In the genomic region with DNA sequence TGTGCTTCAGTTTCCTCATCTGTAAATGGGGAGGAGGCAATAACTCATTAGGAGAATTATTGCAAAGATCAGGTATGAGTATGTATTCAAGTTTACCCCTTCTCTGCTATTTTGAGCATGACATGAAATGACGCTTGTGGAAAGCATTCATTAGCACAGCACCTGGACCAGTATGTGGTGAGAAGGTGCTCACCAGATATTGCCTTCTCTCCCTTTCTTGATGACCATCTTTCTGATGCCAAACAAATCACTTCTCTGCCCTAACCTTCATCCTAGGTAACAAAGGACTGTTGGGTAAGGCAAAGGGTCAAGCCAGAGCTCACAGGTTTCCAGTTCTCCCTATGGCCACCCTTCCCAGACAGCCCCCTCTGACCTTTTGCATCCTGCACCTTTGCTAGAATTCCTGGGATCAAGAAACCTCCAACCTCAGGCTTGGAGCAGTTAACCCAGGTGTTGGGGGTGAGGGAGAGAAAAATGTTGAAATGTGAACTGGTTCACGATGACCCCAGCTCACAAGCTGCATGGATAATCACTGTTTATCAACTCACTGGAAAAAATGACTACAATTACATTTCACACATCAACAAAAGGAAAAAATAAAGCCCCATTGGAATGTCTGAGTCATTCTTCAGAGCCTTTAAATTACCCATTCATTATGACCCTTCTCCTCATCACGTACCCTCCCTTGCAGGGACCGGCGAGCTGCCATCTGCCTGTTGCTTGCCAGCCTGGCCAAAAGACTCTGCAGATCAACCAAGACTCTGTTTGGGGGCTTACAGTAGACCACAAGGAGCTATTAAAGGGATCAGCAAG, we compare ENCODE assay signal across 2 cellular contexts.
TF ChIP-seq lines count a peak whose summit lies in the region.

No MANE protein-coding gene starts in this region.

TF ChIP-seq in Ishikawa, 13 proteins besides CTCF, POLR2A, EP300 and RAD21:
- TF ChIP-seq YY1 (IDR thresholded peaks at IDR 0.05; ENCODE audit: low read depth) (no peak), TCF12 (IDR thresholded peaks at IDR 0.05; ENCODE audit: low read depth) (peak; percentile 95), NFIC (IDR thresholded peaks at IDR 0.05) (peak; percentile 88), TEAD4 (IDR thresholded peaks at IDR 0.05) (peak; percentile 89), CEBPB (IDR thresholded peaks at IDR 0.05) (0 out of 2 replicates have a peak, but pooled peaks have one; percentile 14), FOXM1 (IDR thresholded peaks at IDR 0.05; ENCODE audit: borderline replicate concordance, low read depth) (peak; percentile 95)
- TF ChIP-seq, protein P1, sequence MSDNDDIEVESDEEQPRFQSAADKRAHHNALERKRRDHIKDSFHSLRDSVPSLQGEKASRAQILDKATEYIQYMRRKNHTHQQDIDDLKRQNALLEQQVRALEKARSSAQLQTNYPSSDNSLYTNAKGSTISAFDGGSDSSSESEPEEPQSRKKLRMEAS (IDR thresholded peaks at IDR 0.05) = 0 out of 2 replicates have a peak, but pooled peaks have one; percentile 18
- TF ChIP-seq, protein P2, sequence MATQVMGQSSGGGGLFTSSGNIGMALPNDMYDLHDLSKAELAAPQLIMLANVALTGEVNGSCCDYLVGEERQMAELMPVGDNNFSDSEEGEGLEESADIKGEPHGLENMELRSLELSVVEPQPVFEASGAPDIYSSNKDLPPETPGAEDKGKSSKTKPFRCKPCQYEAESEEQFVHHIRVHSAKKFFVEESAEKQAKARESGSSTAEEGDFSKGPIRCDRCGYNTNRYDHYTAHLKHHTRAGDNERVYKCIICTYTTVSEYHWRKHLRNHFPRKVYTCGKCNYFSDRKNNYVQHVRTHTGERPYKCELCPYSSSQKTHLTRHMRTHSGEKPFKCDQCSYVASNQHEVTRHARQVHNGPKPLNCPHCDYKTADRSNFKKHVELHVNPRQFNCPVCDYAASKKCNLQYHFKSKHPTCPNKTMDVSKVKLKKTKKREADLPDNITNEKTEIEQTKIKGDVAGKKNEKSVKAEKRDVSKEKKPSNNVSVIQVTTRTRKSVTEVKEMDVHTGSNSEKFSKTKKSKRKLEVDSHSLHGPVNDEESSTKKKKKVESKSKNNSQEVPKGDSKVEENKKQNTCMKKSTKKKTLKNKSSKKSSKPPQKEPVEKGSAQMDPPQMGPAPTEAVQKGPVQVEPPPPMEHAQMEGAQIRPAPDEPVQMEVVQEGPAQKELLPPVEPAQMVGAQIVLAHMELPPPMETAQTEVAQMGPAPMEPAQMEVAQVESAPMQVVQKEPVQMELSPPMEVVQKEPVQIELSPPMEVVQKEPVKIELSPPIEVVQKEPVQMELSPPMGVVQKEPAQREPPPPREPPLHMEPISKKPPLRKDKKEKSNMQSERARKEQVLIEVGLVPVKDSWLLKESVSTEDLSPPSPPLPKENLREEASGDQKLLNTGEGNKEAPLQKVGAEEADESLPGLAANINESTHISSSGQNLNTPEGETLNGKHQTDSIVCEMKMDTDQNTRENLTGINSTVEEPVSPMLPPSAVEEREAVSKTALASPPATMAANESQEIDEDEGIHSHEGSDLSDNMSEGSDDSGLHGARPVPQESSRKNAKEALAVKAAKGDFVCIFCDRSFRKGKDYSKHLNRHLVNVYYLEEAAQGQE (IDR thresholded peaks at IDR 0.05; ENCODE audit: low read depth) = no peak
TF ChIP-seq in Ishikawa: peak in this region for 6.

TF ChIP-seq in GM12878, 131 proteins besides CTCF, POLR2A, EP300 and RAD21:
- no peak for TF ChIP-seq KDM1A (IDR thresholded peaks at IDR 0.05; ENCODE audit: borderline replicate concordance)
- 0 out of 2 replicates have a peak, but pooled peaks have one; percentile 16 for TF ChIP-seq RAD51 (IDR thresholded peaks at IDR 0.05)
- no peak for TF ChIP-seq CHD2 (IDR thresholded peaks at IDR 0.05; ENCODE audit: borderline replicate concordance, low read depth, low read length)
- TF ChIP-seq RFX5 (IDR thresholded peaks at IDR 0.05; ENCODE audit: low read depth, low read length) = no peak
- TF ChIP-seq SMAD5 (IDR thresholded peaks at IDR 0.05; ENCODE audit: low read depth) = no peak
- TF ChIP-seq NR2C1 (IDR thresholded peaks at IDR 0.05) = no peak
